ENCODE assay signal across 30 cellular contexts in genomic region chr1:99607590-99607989, GRCh38.
"Had no signal": no experiment of that assay in that cellular context is flagged by ENCODE, and none has a peak within 500 bp of the region (broad histone marks: within the 10 kb centered on the region; RNA-seq: fewer than 3 reads in every experiment).

No MANE protein-coding gene starts in this region.

- H3K79me2 ChIP-seq: hepatocyte had no signal

- H3K9me3 ChIP-seq: colonic mucosa, esophagus muscularis mucosa, esophagus squamous epithelium, gastrocnemius medialis, gastroesophageal sphincter had no signal

- H3K4me3 ChIP-seq: colonic mucosa, coronary artery, dorsolateral prefrontal cortex, esophagus muscularis mucosa, esophagus squamous epithelium, gastrocnemius medialis, gastroesophageal sphincter, heart left ventricle, heart right ventricle, hepatocyte had no signal

- H2AFZ ChIP-seq: hepatocyte had no signal

- ATAC-seq: effector memory CD8-positive, alpha-beta T cell; esophagus mucosa; foreskin keratinocyte; gastrocnemius medialis; gastroesophageal sphincter; heart left ventricle; heart right ventricle had no signal

- DNase-seq: colonic mucosa; cortex of kidney; dermis blood vessel endothelial cell; dorsolateral prefrontal cortex; effector CD4-positive, alpha-beta T cell; effector CD8-positive, alpha-beta T cell; effector memory CD4-positive, alpha-beta T cell; effector memory CD8-positive, alpha-beta T cell; endodermal cell; erythroblast; esophagus squamous epithelium; foreskin fibroblast; foreskin keratinocyte; foreskin melanocyte; gastrocnemius medialis; glutamatergic neuron; head of caudate nucleus; heart left ventricle; heart right ventricle had no signal

- H3K27me3 Mint-ChIP-seq: dendritic cell treated with granulocyte-macrophage colony-stimulating factor and Interleukin-4, amounts not matched to agents 40 ng/mL and 50 ng/mL, for 4 days; effector memory CD8-positive, alpha-beta T cell had no signal

- H3K4me3 Mint-ChIP-seq: dendritic cell treated with granulocyte-macrophage colony-stimulating factor and Interleukin-4, amounts not matched to agents 40 ng/mL and 50 ng/mL, for 4 days; effector memory CD8-positive, alpha-beta T cell; endodermal cell had no signal

- H3K27ac Mint-ChIP-seq: dendritic cell treated with granulocyte-macrophage colony-stimulating factor and Interleukin-4, amounts not matched to agents 40 ng/mL and 50 ng/mL, for 4 days; effector memory CD8-positive, alpha-beta T cell; endodermal cell had no signal

- FAIRE-seq: colon, endometrium, endothelial cell of umbilical vein, frontal cortex had no signal

- H3K27me3 ChIP-seq: colonic mucosa, dorsolateral prefrontal cortex, esophagus muscularis mucosa, esophagus squamous epithelium, foreskin keratinocyte, gastrocnemius medialis, gastroesophageal sphincter, heart left ventricle, heart right ventricle, hepatocyte had no signal

- H3K4me2 ChIP-seq: hepatocyte had no signal

- H3K27ac ChIP-seq: colonic mucosa, coronary artery, dorsolateral prefrontal cortex, epithelial cell of prostate, esophagus muscularis mucosa, esophagus squamous epithelium, foreskin keratinocyte, gastrocnemius medialis, gastroesophageal sphincter, heart left ventricle, heart right ventricle, hepatocyte had no signal

- H3K36me3 ChIP-seq: colonic mucosa, esophagus muscularis mucosa, esophagus squamous epithelium, gastrocnemius medialis, gastroesophageal sphincter, heart left ventricle, heart right ventricle had no signal

- H3K4me1 ChIP-seq: colonic mucosa, foreskin keratinocyte had no signal

- H3K9me3 Mint-ChIP-seq: effector memory CD8-positive, alpha-beta T cell had no signal
